Comparison of ENCODE assay signal across 8 cellular contexts in genomic region chr14:105021656-105022275, GRCh38. TPM values are rescaled to one million over a fixed set of nuclear protein-coding genes. Genes with fewer than 3 reads are reported as not detected.
DNase-seq lines count a peak whose midpoint lies in the region; ATAC-seq and TF ChIP-seq lines count a peak whose summit lies in the region.

No MANE protein-coding gene starts in this region.

- H3K27ac ChIP-seq in Peyer's patch, result peak overlapping the region; percentile 82 to 96 (median 88)

- peak overlapping the region; percentile 94 for H3K27ac Mint-ChIP-seq in MCF 10A (ENCODE audit: low read depth, unreplicated experiment)

- intact Hi-C loops in MCF 10A (cut with micrococcal nuclease), result no loop called here

- peak overlapping the region; percentile 94 for H3K4me3 Mint-ChIP-seq in MCF 10A (ENCODE audit: unreplicated experiment)

- peak; percentile 30 for DNase-seq in DMS 273 treated with DMSO at 0.1 percent for 48 hours (lab: John Stamatoyannopoulos, UW)
- DNase-seq in HT-29 (ENCODE audit: low spot score), result peak; percentile 66
- DNase-seq in Peyer's patch, result peak; percentile 51 to 70 (median 68)
- DNase-seq in MCF 10A (ENCODE audit: unreplicated experiment), result peak; percentile 50
- DNase-seq in kidney glomerular epithelial cell (lab: John Stamatoyannopoulos, UW), result peak; percentile 61
- peak; percentile 11 to 38 for DNase-seq in stimulated activated CD4-positive, alpha-beta T cell treated with anti-CD3 and anti-CD28 coated beads, Interleukin-1b, Interleukin-23, amount 100 ng/mL, for 4 hours (ENCODE audit: low read depth in 2 of 2)

- no peaks in the 10 kb centered on the region for H3K9me3 ChIP-seq in Peyer's patch

- H3K4me1 Mint-ChIP-seq in MCF 10A (ENCODE audit: insufficient read depth, unreplicated experiment), result peaks cover 35% of the 10 kb centered on the region

- TF ChIP-seq CTCF in Peyer's patch (IDR thresholded peaks at IDR 0.05) (no peak), MCF 10A (IDR thresholded peaks at IDR 0.05; ENCODE audit: unreplicated experiment) (no peak)

- peaks cover 5 to 29% (median 16%) of the 10 kb centered on the region in 4 donors for H3K4me1 ChIP-seq in Peyer's patch

- no peaks in the 10 kb centered on the region for H3K9me3 Mint-ChIP-seq in MCF 10A (ENCODE audit: unreplicated experiment)

- CTCF ChIA-PET in MCF 10A (lab: Yijun Ruan, JAX), result interaction anchor here (0.6 to 10.3 kb wide), 4 partner anchors 22 to 47 kb away, joined by 3 to 96 read pairs (median 4); no protein-coding TSS in a partner anchor

- peaks cover 14% of the 10 kb centered on the region for H3K36me3 Mint-ChIP-seq in MCF 10A (ENCODE audit: insufficient read depth, unreplicated experiment)

- TSS peak; percentile 75 for BruUV-seq in MCF 10A (replicated peaks; lab: Mats Ljungman, UMichigan)

- TF ChIP-seq POLR2A in Peyer's patch (IDR thresholded peaks at IDR 0.05), result no peak

- H3K4me3 ChIP-seq in Peyer's patch, result peak overlapping the region; percentile 49 to 99 (median 69)

- ATAC-seq in HG02610 (IDR thresholded peaks at IDR 0.05; ENCODE audit: unreplicated experiment), result no peak
- no peak for ATAC-seq in HG02970 (IDR thresholded peaks at IDR 0.05; ENCODE audit: low FRiP score, unreplicated experiment)

- POLR2A ChIA-PET in MCF 10A (lab: Yijun Ruan, JAX), result interaction anchor here (0.6 to 18.5 kb wide), 12 partner anchors 15 to 1483 kb away, joined by 3 to 636 read pairs (median 7); partner anchors contain the start of genes AHNAK2, BRF1 and CLBA1

- H3K27me3 ChIP-seq in Peyer's patch, result no peaks in the 10 kb centered on the region

- H3K36me3 ChIP-seq in Peyer's patch, result no peaks in the 10 kb centered on the region

- H3K27me3 Mint-ChIP-seq in MCF 10A (ENCODE audit: insufficient read depth, unreplicated experiment), result no peaks in the 10 kb centered on the region

RNA-seq across cellular contexts. Expression of gene CDCA4, which starts 0.9 kb away (rescaled TPM):
- 45.4 and 45.7 TPM in 2 replicates for total RNA-seq in HT-29 (2014; rRNA removed; shearing (Covaris generic))
- 1 to 10 TPM; 3.7 to 9.1 (median 6.6) TPM for total RNA-seq in Peyer's patch
- 29.3 and 33.0 TPM in 2 replicates for total RNA-seq in MCF 10A (2022)

RNA-seq across cellular contexts. Expression of gene CLBA1, which starts 36.2 kb away (rescaled TPM):
- total RNA-seq in HT-29 (2014; rRNA removed; shearing (Covaris generic)), result 9.8 and 11.6 TPM in 2 replicates
- total RNA-seq in Peyer's patch, result 1 to 10 TPM in 2 of 4 donors, under 1 TPM in 1, not detected in 1; 0.88 to 3.8 (median 2.8) TPM
- total RNA-seq in MCF 10A (2022), result 20.3 and 24.3 TPM in 2 replicates

RNA-seq across cellular contexts. Expression of gene GPR132, which starts 43.5 kb away (rescaled TPM):
- total RNA-seq in HT-29 (2014; rRNA removed; shearing (Covaris generic)), result not detected in 2 replicates
- 10 to 100 TPM in 1 of 4 donors, 1 to 10 TPM in 3; 1.5 to 29.7 (median 4.2) TPM for total RNA-seq in Peyer's patch
- 0.42 TPM in 1 of 2 replicates, not detected in the other for total RNA-seq in MCF 10A (2022)

RNA-seq across cellular contexts. Expression of gene AHNAK2, which starts 43.6 kb away (rescaled TPM):
- 1.5 and 1.6 TPM in 2 replicates for total RNA-seq in HT-29 (2014; rRNA removed; shearing (Covaris generic))
- total RNA-seq in Peyer's patch, result 10 to 100 TPM in 3 of 4 donors, 1 to 10 TPM in 1; 3.2 to 19.0 (median 10.7) TPM
- total RNA-seq in MCF 10A (2022), result 218 and 286 TPM in 2 replicates
